8 cellular contexts compared by ENCODE assay signal in genomic region chr1:110337704-110338199, GRCh38. TPM values are rescaled to one million over a fixed set of nuclear protein-coding genes. Genes with fewer than 3 reads are reported as not detected.
DNase-seq lines count a peak whose midpoint lies in the region; ATAC-seq, FAIRE-seq and TF ChIP-seq lines count a peak whose summit lies in the region.

No MANE protein-coding gene starts in this region.

- no peak for TF ChIP-seq POLR2A in endothelial cell of umbilical vein (IDR thresholded peaks at IDR 0.05; ENCODE audit: low read depth, low read length)
- TF ChIP-seq POLR2A in thyroid gland (IDR thresholded peaks at IDR 0.05), result no peak

- H3K27me3 ChIP-seq in endothelial cell of umbilical vein (ENCODE audit: control insufficient read depth in 2 of 2, insufficient read depth in 2 of 2, low read length in 2 of 2) (no peaks in the 10 kb centered on the region), thyroid gland (no peaks in the 10 kb centered on the region)
- H3K27me3 ChIP-seq in naive thymus-derived CD4-positive, alpha-beta T cell (ENCODE audit: control insufficient read depth in 2 of 2, insufficient read depth in 2 of 2, low read length in 2 of 2), result no peaks in the 10 kb centered on the region

- H3K9ac ChIP-seq in ES-I3 (ENCODE audit: low read depth, low read length) (peak overlapping the region; percentile 92), endothelial cell of umbilical vein (replicated peaks; ENCODE audit: extremely low read depth, insufficient read depth, low read length) (peak overlapping the region; percentile 88)

- no TSS peak for BruUV-seq in endothelial cell of umbilical vein (replicated peaks; lab: Mats Ljungman, UMichigan)

- H4K20me1 ChIP-seq in endothelial cell of umbilical vein (replicated peaks; ENCODE audit: control insufficient read depth, extremely low read depth, insufficient read depth, low read length), result peaks cover 3% of the 10 kb centered on the region

- CTCF ChIA-PET in activated CD4-positive, alpha-beta memory T cell treated with anti-CD3 and anti-CD28 coated beads, Interleukin-2, amount 10 ng/mL, durations not matched to agents 7 days and 5 days (lab: Charles Lee), result interaction anchor here (1.0 to 5.6 kb wide), 22 partner anchors 11 to 789 kb away, joined by 3 to 86 read pairs (median 5); partner anchors contain the start of genes GNAI3, KCNC4 and LAMTOR5
- CTCF ChIA-PET in endothelial cell of umbilical vein (lab: Charles Lee), result interaction anchor here (0.7 to 5.5 kb wide), 13 partner anchors 10 to 158 kb away, joined by 3 to 80 read pairs (median 11); partner anchors contain the start of gene KCNC4
- CTCF ChIA-PET in naive thymus-derived CD4-positive, alpha-beta T cell (lab: Charles Lee), result interaction anchor here (0.8 to 3.8 kb wide), 10 partner anchors 22 to 303 kb away, joined by 4 to 36 read pairs (median 5); partner anchors contain the start of genes KCNC4, LAMTOR5 and STRIP1

- intact Hi-C loops in endothelial cell of umbilical vein (cut with micrococcal nuclease), result loop anchor here (1.0 to 5.0 kb wide), 4 partner anchors 70 to 911 kb away; partner anchors contain the start of genes KCNC4, LAMTOR5 and PSMA5
- intact Hi-C loops in naive thymus-derived CD4-positive, alpha-beta T cell (cut with micrococcal nuclease), result loop anchor here (1.0 to 10.0 kb wide), 23 partner anchors 70 to 1779 kb away; partner anchors contain the start of genes KCNC4 (in 2 of the 2), LAMTOR5 (in 2 of the 2), ATP5PB (in 1 of the 2) and ATXN7L2 (in 1 of the 2)
- intact Hi-C loops in thyroid gland (cut with DNase I), result no loop called here

- WGBS in thyroid gland, 2 donors, result 0 to 2% methylated on average over 20 to 21 of the region's 21 CpGs

- H3K4me3 ChIP-seq in endothelial cell of umbilical vein (replicated peaks in 1 of 3; ENCODE audit: insufficient read depth in 1 of 3, low read depth in 1 of 3, low read length in 3 of 3) (peak overlapping the region; percentile 57 to 84 (median 83)), thyroid gland (replicated peaks in 1 of 3) (peak overlapping the region; percentile 38 to 58 (median 55))
- peak overlapping the region; percentile 94 for H3K4me3 ChIP-seq in naive thymus-derived CD4-positive, alpha-beta T cell (ENCODE audit: low read length)

- H3K27me3 Mint-ChIP-seq in activated CD4-positive, alpha-beta memory T cell treated with anti-CD3 and anti-CD28 coated beads, Interleukin-2, amount 10 ng/mL, durations not matched to agents 7 days and 5 days, result no peaks in the 10 kb centered on the region
- H3K27me3 Mint-ChIP-seq in naive thymus-derived CD4-positive, alpha-beta T cell, result peaks cover 0 to 2% (median 0%) of the 10 kb centered on the region in 5 donors
- peaks cover 4 to 12% (median 6%) of the 10 kb centered on the region in 3 donors for H3K27me3 Mint-ChIP-seq in immature natural killer cell (ENCODE audit: low read depth in 3 of 3)

- peak overlapping the region; percentile 19 for H2AFZ ChIP-seq in endothelial cell of umbilical vein (ENCODE audit: low read depth, low read length)

- H3K4me1 Mint-ChIP-seq in activated CD4-positive, alpha-beta memory T cell treated with anti-CD3 and anti-CD28 coated beads, Interleukin-2, amount 10 ng/mL, durations not matched to agents 7 days and 5 days, result peaks cover 48% of the 10 kb centered on the region
- peaks cover 25 to 52% (median 49%) of the 10 kb centered on the region in 7 donors for H3K4me1 Mint-ChIP-seq in naive thymus-derived CD4-positive, alpha-beta T cell
- H3K4me1 Mint-ChIP-seq in immature natural killer cell, result peaks cover 42 to 44% of the 10 kb centered on the region in 2 donors

- H3K9me3 ChIP-seq in ES-I3 (ENCODE audit: control insufficient read depth, insufficient read depth, low read length) (no peaks in the 10 kb centered on the region), endothelial cell of umbilical vein (replicated peaks; ENCODE audit: control insufficient read depth, insufficient read depth, low read length) (no peaks in the 10 kb centered on the region), thyroid gland (no peaks in the 10 kb centered on the region)
- no peaks in the 10 kb centered on the region for H3K9me3 ChIP-seq in naive thymus-derived CD4-positive, alpha-beta T cell (ENCODE audit: control insufficient read depth in 2 of 3, low read length in 3 of 3)

- H3K4me1 ChIP-seq in ES-I3 (ENCODE audit: insufficient read depth, low read length), result peaks cover 16% of the 10 kb centered on the region
- peaks cover 28% of the 10 kb centered on the region for H3K4me1 ChIP-seq in endothelial cell of umbilical vein (ENCODE audit: control insufficient read depth, extremely low read depth, insufficient read depth, low read length)
- H3K4me1 ChIP-seq in naive thymus-derived CD4-positive, alpha-beta T cell (ENCODE audit: control insufficient read depth in 2 of 2, insufficient read depth in 2 of 2, low read length in 2 of 2), result peaks cover 29 to 34% of the 10 kb centered on the region in 2 donors
- H3K4me1 ChIP-seq in thyroid gland, result peaks cover 22 to 40% of the 10 kb centered on the region in 2 donors

- H3K36me3 ChIP-seq in ES-I3 (ENCODE audit: insufficient read depth, low read length) (no peaks in the 10 kb centered on the region; the same call in 1 of the 2 replicates), endothelial cell of umbilical vein (ENCODE audit: control insufficient read depth in 2 of 2, extremely low read depth in 1 of 2, insufficient read depth in 2 of 2, low read length in 2 of 2) (peaks cover 6 to 8% of the 10 kb centered on the region in 2 experiments), thyroid gland (peaks cover 5 to 10% of the 10 kb centered on the region in 2 donors)
- H3K36me3 ChIP-seq in naive thymus-derived CD4-positive, alpha-beta T cell (ENCODE audit: control insufficient read depth in 2 of 3, insufficient read depth in 3 of 3, low read length in 3 of 3), result peaks cover 0 to 20% (median 0%) of the 10 kb centered on the region in 3 experiments

- TF ChIP-seq CTCF in endothelial cell of umbilical vein (IDR thresholded peaks at IDR 0.05; ENCODE audit: extremely low read depth in 1 of 2, insufficient read depth in 1 of 2, low read depth in 1 of 2, low read length in 2 of 2) (no peak), thyroid gland (IDR thresholded peaks at IDR 0.05) (no peak)

- no peak for ATAC-seq in naive thymus-derived CD4-positive, alpha-beta T cell
- no peak for ATAC-seq in HG02981 (IDR thresholded peaks at IDR 0.05; ENCODE audit: unreplicated experiment)

- H3K79me2 ChIP-seq in endothelial cell of umbilical vein (ENCODE audit: control insufficient read depth, insufficient read depth, low read length), result peaks cover 34% of the 10 kb centered on the region

- H3K9me1 ChIP-seq in endothelial cell of umbilical vein (replicated peaks; ENCODE audit: control insufficient read depth, extremely low read depth, insufficient read depth, low read length), result no peaks in the 10 kb centered on the region

- H3K4me3 Mint-ChIP-seq in activated CD4-positive, alpha-beta memory T cell treated with anti-CD3 and anti-CD28 coated beads, Interleukin-2, amount 10 ng/mL, durations not matched to agents 7 days and 5 days, result no peak overlapping the region
- no peak overlapping the region for H3K4me3 Mint-ChIP-seq in naive thymus-derived CD4-positive, alpha-beta T cell
- peak overlapping the region in 1 of 5 donors; percentile 91 for H3K4me3 Mint-ChIP-seq in immature natural killer cell

- H3K36me3 Mint-ChIP-seq in activated CD4-positive, alpha-beta memory T cell treated with anti-CD3 and anti-CD28 coated beads, Interleukin-2, amount 10 ng/mL, durations not matched to agents 7 days and 5 days (ENCODE audit: low read depth), result peaks cover 36% of the 10 kb centered on the region
- peaks cover 0 to 26% (median 9%) of the 10 kb centered on the region in 5 donors for H3K36me3 Mint-ChIP-seq in naive thymus-derived CD4-positive, alpha-beta T cell
- peaks cover 0 to 6% (median 0%) of the 10 kb centered on the region in 3 donors for H3K36me3 Mint-ChIP-seq in immature natural killer cell

- no peak for FAIRE-seq in endothelial cell of umbilical vein (lab: Jason Lieb, UNC)

- H3K9me3 Mint-ChIP-seq in activated CD4-positive, alpha-beta memory T cell treated with anti-CD3 and anti-CD28 coated beads, Interleukin-2, amount 10 ng/mL, durations not matched to agents 7 days and 5 days, result no peaks in the 10 kb centered on the region
- no peaks in the 10 kb centered on the region for H3K9me3 Mint-ChIP-seq in naive thymus-derived CD4-positive, alpha-beta T cell
- no peaks in the 10 kb centered on the region for H3K9me3 Mint-ChIP-seq in immature natural killer cell

- H3K27ac Mint-ChIP-seq in activated CD4-positive, alpha-beta memory T cell treated with anti-CD3 and anti-CD28 coated beads, Interleukin-2, amount 10 ng/mL, durations not matched to agents 7 days and 5 days, result no peak overlapping the region
- peak overlapping the region in 1 of 9 donors; percentile 97 for H3K27ac Mint-ChIP-seq in naive thymus-derived CD4-positive, alpha-beta T cell
- H3K27ac Mint-ChIP-seq in immature natural killer cell, result no peak overlapping the region

- POLR2A ChIA-PET in activated CD4-positive, alpha-beta memory T cell treated with anti-CD3 and anti-CD28 coated beads, Interleukin-2, amount 10 ng/mL, durations not matched to agents 7 days and 5 days (lab: Charles Lee), result interaction anchor here (0.7 to 9.8 kb wide), 31 partner anchors 8 to 1238 kb away, joined by 3 to 142 read pairs (median 7); partner anchors contain the start of genes AHCYL1, CD53, GNAI3 and KCNA3
- POLR2A ChIA-PET in endothelial cell of umbilical vein (lab: Charles Lee), result interaction anchor here (0.9 to 1.1 kb wide), 3 partner anchors 10 to 158 kb away, joined by 3 read pairs; no protein-coding TSS in a partner anchor
- POLR2A ChIA-PET in naive thymus-derived CD4-positive, alpha-beta T cell (lab: Charles Lee), result interaction anchor here (0.6 to 5.8 kb wide), 15 partner anchors 8 to 1677 kb away, joined by 3 to 118 read pairs (median 4); partner anchors contain the start of genes HENMT1, KCNC4, LAMTOR5 and STRIP1

- peak overlapping the region; percentile 92 for H3K4me2 ChIP-seq in endothelial cell of umbilical vein (ENCODE audit: insufficient read depth, low read length)

- dilution Hi-C loops in endothelial cell of umbilical vein (cut with MboI; ENCODE audit: extremely low pct_ligation_motif_present, low sequenced_read_pairs), result no loop called here

- DNase-seq in NCI-H146 treated with DMSO at 0.1 percent for 48 hours (lab: John Stamatoyannopoulos, UW; ENCODE audit: unreplicated experiment), result peak; percentile 39
- peak; percentile 51 for DNase-seq in activated CD4-positive, alpha-beta memory T cell treated with anti-CD3 and anti-CD28 coated beads, Interleukin-2, amount 10 ng/mL, durations not matched to agents 7 days and 5 days
- no peak for DNase-seq in endothelial cell of umbilical vein (ENCODE audit: low read depth, low spot score)
- DNase-seq in naive thymus-derived CD4-positive, alpha-beta T cell, result peak in 3 of 9 donors; percentile 19 to 51 (median 29)
- DNase-seq in thyroid gland, result peak; percentile 41 to 53
- DNase-seq in immature natural killer cell, result no peak

- peak overlapping the region; percentile 88 for H3K27ac ChIP-seq in endothelial cell of umbilical vein (ENCODE audit: insufficient read depth, low read depth, low read length)
- peak overlapping the region; percentile 96 for H3K27ac ChIP-seq in naive thymus-derived CD4-positive, alpha-beta T cell (ENCODE audit: low read depth, low read length)
- peak overlapping the region; percentile 94 to 99 (median 98) for H3K27ac ChIP-seq in thyroid gland

RNA-seq across cellular contexts. Expression of gene RBM15, which starts 1.4 kb away (rescaled TPM):
- 10 to 100 TPM; 63.4 to 68.1 TPM for total RNA-seq in activated CD4-positive, alpha-beta memory T cell treated with anti-CD3 and anti-CD28 coated beads, Interleukin-2, amount 10 ng/mL, durations not matched to agents 7 days and 5 days
- 26.9 and 29.5 TPM in 2 replicates for total RNA-seq in endothelial cell of umbilical vein
- 7.3 and 8.5 TPM in 2 replicates for polyA plus RNA-seq in endothelial cell of umbilical vein
- 7.7 and 7.8 TPM in 2 replicates for polyA plus RNA-seq in endothelial cell of umbilical vein (2011; cell fraction: cytosol; rRNA removed)
- 16.0 and 17.9 TPM in 2 replicates for polyA plus RNA-seq in endothelial cell of umbilical vein (2011; cell fraction: nucleus; rRNA removed)
- polyA plus RNA-seq in endothelial cell of umbilical vein (2012), result 3.9 and 5.5 TPM in 2 replicates
- 68.5 and 70.8 TPM in 2 replicates for polyA minus RNA-seq in endothelial cell of umbilical vein
- polyA minus RNA-seq in endothelial cell of umbilical vein (2011; cell fraction: cytosol; rRNA and poly(A)+ RNA removed), result 44.8 TPM
- polyA minus RNA-seq in endothelial cell of umbilical vein (2011; cell fraction: nucleus; rRNA and poly(A)+ RNA removed), result 66.8 and 80.4 TPM in 2 replicates
- 10 to 100 TPM; 36.4 to 58.6 (median 46.3) TPM for total RNA-seq in naive thymus-derived CD4-positive, alpha-beta T cell
- 10 to 100 TPM in 1 of 2 donors, 1 to 10 TPM in 1; 7.1 to 15.5 TPM for polyA plus RNA-seq in naive thymus-derived CD4-positive, alpha-beta T cell
- total RNA-seq in thyroid gland, result 10 to 100 TPM; 38.4 to 59.8 (median 40.7) TPM
- polyA plus RNA-seq in immature natural killer cell, result 10 to 100 TPM in 1 of 3 donors, 1 to 10 TPM in 2; 5.7 to 14.4 (median 10.0) TPM

RNA-seq across cellular contexts. Expression of gene SLC16A4, which starts 53.1 kb away (rescaled TPM):
- under 1 TPM; 0.35 to 0.55 TPM for total RNA-seq in activated CD4-positive, alpha-beta memory T cell treated with anti-CD3 and anti-CD28 coated beads, Interleukin-2, amount 10 ng/mL, durations not matched to agents 7 days and 5 days
- total RNA-seq in endothelial cell of umbilical vein, result 2.1 and 2.8 TPM in 2 replicates
- 6.3 and 7.2 TPM in 2 replicates for polyA plus RNA-seq in endothelial cell of umbilical vein
- 3.4 and 3.9 TPM in 2 replicates for polyA plus RNA-seq in endothelial cell of umbilical vein (2011; cell fraction: cytosol; rRNA removed)
- 2.3 and 2.7 TPM in 2 replicates for polyA plus RNA-seq in endothelial cell of umbilical vein (2011; cell fraction: nucleus; rRNA removed)
- polyA plus RNA-seq in endothelial cell of umbilical vein (2012), result 3.0 and 6.4 TPM in 2 replicates
- 13.8 and 15.8 TPM in 2 replicates for polyA minus RNA-seq in endothelial cell of umbilical vein
- polyA minus RNA-seq in endothelial cell of umbilical vein (2011; cell fraction: cytosol; rRNA and poly(A)+ RNA removed), result not detected
- 2.0 and 4.2 TPM in 2 replicates for polyA minus RNA-seq in endothelial cell of umbilical vein (2011; cell fraction: nucleus; rRNA and poly(A)+ RNA removed)
- under 1 TPM; 0.19 to 0.76 (median 0.32) TPM for total RNA-seq in naive thymus-derived CD4-positive, alpha-beta T cell
- polyA plus RNA-seq in naive thymus-derived CD4-positive, alpha-beta T cell, result under 1 TPM; 0.24 to 0.93 TPM
- 10 to 100 TPM; 18.6 to 30.5 (median 25.8) TPM for total RNA-seq in thyroid gland
- polyA plus RNA-seq in immature natural killer cell, result under 1 TPM in 1 of 3 donors, not detected in 2; 0.80 TPM

Comparison
In these comparisons a context has a peak if more than half of its experiments do, and no peak if none do; other contexts are left out.
1. DNase-seq: peak in NCI-H146 treated with DMSO at 0.1 percent for 48 hours (single experiment), activated CD4-positive, alpha-beta memory T cell treated with anti-CD3 and anti-CD28 coated beads, Interleukin-2, amount 10 ng/mL, durations not matched to agents 7 days and 5 days (single experiment) and thyroid gland (2 of 2); none in endothelial cell of umbilical vein (single experiment) and immature natural killer cell (0 of 3).
2. Peak in every context shown above with its lines, with median percentiles within 50 percentile points of each other: H3K27ac ChIP-seq and H3K4me3 ChIP-seq.